Comparison of ENCODE assay signal across 8 cellular contexts in the genomic region with DNA sequence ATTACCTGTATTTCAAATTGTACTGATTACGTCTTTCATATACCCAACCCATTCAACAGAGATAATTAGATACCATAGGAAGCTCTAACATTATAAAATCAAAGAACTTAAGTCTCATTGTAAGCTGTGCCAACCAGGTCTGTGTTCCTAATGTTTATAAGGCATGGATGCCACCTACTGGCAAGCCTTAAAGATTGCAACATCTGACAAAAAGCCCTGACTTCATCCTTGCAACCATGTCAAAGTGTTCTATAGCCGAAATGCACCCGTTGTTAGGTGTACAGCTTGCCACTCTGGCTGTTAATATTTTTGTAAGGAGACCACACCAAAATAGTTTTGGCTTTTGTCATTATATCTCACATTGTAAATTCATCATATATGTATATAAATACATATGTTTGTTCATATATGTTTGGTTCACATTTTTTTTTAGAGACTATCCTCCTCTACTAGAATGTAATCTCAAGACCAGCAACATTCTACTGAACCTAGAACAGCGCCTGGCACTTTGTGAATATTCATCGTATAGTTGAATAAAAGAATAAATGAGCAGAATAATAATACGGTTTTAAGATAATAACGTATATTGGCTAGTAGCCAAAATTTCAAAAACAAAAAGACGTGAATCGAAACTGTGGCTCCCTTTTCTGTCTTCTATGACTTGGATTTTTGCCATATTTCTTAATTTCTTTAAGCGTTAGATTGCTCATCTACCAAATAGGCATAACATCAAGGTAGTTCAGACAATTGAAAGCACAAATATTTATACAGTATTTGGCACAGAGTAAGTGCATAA.
DNase-seq lines count a peak whose midpoint lies in the region; ATAC-seq, FAIRE-seq and TF ChIP-seq lines count a peak whose summit lies in the region.

No MANE protein-coding gene starts in this region.

- H3K36me3 ChIP-seq in OCI-LY7 (ENCODE audit: insufficient read depth, low read length) (no peaks in the 10 kb centered on the region), skeletal muscle satellite cell (ENCODE audit: insufficient read depth, low read length) (no peaks in the 10 kb centered on the region)

- no peak overlapping the region for H3K27ac ChIP-seq in OCI-LY7 (ENCODE audit: low read depth, low read length, poor library complexity, severe bottlenecking)

- BruUV-seq in OCI-LY7 (replicated peaks; lab: Mats Ljungman, UMichigan) = no TSS peak

- intact Hi-C loops in OCI-LY7 (cut with micrococcal nuclease; ENCODE audit: unreplicated experiment) = loop anchor here (1.0 to 2.0 kb wide), 2 partner anchors 67 to 424 kb away; no protein-coding TSS in a partner anchor
- intact Hi-C loops in left ventricle myocardium superior (cut with micrococcal nuclease) = loop anchor here (10.0 kb wide), 1 partner anchor 64 kb away; no protein-coding TSS in a partner anchor

- H3K9ac ChIP-seq in skeletal muscle satellite cell (ENCODE audit: low read depth, low read length) = no peak overlapping the region

- peak; percentile 92 for TF ChIP-seq CTCF in OCI-LY7 (conservative IDR thresholded peaks at IDR 0.05; ENCODE audit: low read length)

- POLR2A ChIA-PET in OCI-LY7 (lab: Charles Lee) = interaction anchor here (0.6 to 1.6 kb wide), 2 partner anchors 66 to 311 kb away, joined by 3 to 8 read pairs; no protein-coding TSS in a partner anchor

- FAIRE-seq in H54 (lab: Jason Lieb, UNC) = peak; percentile 98

- no peaks in the 10 kb centered on the region for H3K79me2 ChIP-seq in OCI-LY7 (ENCODE audit: insufficient read depth, low read depth, low read length)

- H3K27me3 ChIP-seq in skeletal muscle satellite cell (ENCODE audit: control insufficient read depth, insufficient read depth, low read length) = no peaks in the 10 kb centered on the region

- TF ChIP-seq POLR2A in H54 (IDR thresholded peaks at IDR 0.05; ENCODE audit: low read depth, low read length) = no peak

- CTCF ChIA-PET in OCI-LY7 (lab: Charles Lee; ENCODE audit: unreplicated experiment) = no interaction called here

- H3K4me1 ChIP-seq in OCI-LY7 (ENCODE audit: insufficient read depth, low read length, poor library complexity, severe bottlenecking) = no peaks in the 10 kb centered on the region
- H3K4me1 ChIP-seq in skeletal muscle satellite cell (ENCODE audit: control insufficient read depth, insufficient read depth, low read length) = no peaks in the 10 kb centered on the region

- DNase-seq in stimulated activated CD4-positive, alpha-beta T cell treated with anti-CD3 and anti-CD28 coated beads, Interleukin-1b, Interleukin-23, amount 100 ng/mL, for 24 hours (ENCODE audit: low read depth in 4 of 4, low spot score in 1 of 4) = peak in 3 of 4 experiments; percentile 2 to 11 (median 9)
- DNase-seq in stimulated activated CD4-positive, alpha-beta T cell treated with anti-CD3 and anti-CD28 coated beads, Interleukin-4, amount 100 ng/mL, for 4 hours = no peak
- DNase-seq in H54 (ENCODE audit: insufficient read length, low spot score) = peak; percentile 26
- peak; percentile 85 to 86 for DNase-seq in Kasumi-1 (lab: John Stamatoyannopoulos, UW)
- DNase-seq in OCI-LY7 (ENCODE audit: low spot score) = peak; percentile 79
- peak; percentile 83 for DNase-seq in amniotic epithelial cell (ENCODE audit: low read depth)
- no peak for DNase-seq in left ventricle myocardium superior

- no peak overlapping the region for H2AFZ ChIP-seq in OCI-LY7 (ENCODE audit: low read length)

- no peaks in the 10 kb centered on the region for H4K20me1 ChIP-seq in OCI-LY7 (ENCODE audit: insufficient read depth, low read length)

- H3K4me2 ChIP-seq in OCI-LY7 (ENCODE audit: low read length) (no peak overlapping the region), skeletal muscle satellite cell (ENCODE audit: low read length) (peak overlapping the region; percentile 41)

- peak; percentile 81 for ATAC-seq in left ventricle myocardium superior

- H3K4me3 ChIP-seq in OCI-LY7 (ENCODE audit: low read depth, low read length, poor library complexity, severe bottlenecking) (no peak overlapping the region), skeletal muscle satellite cell (ENCODE audit: low read length) (no peak overlapping the region)

- no peaks in the 10 kb centered on the region for H3K9me3 ChIP-seq in OCI-LY7 (ENCODE audit: low read length)
- H3K9me3 ChIP-seq in skeletal muscle satellite cell (replicated peaks; ENCODE audit: low read length) = no peaks in the 10 kb centered on the region

- no peaks in the 10 kb centered on the region for H3K9me2 ChIP-seq in OCI-LY7 (ENCODE audit: insufficient read depth, low read length)

Comparison
In these comparisons a context has a peak if more than half of its experiments do, and no peak if none do; other contexts are left out.
1. DNase-seq: peak in stimulated activated CD4-positive, alpha-beta T cell treated with anti-CD3 and anti-CD28 coated beads, Interleukin-1b, Interleukin-23, amount 100 ng/mL, for 24 hours (3 of 4), H54 (single experiment), Kasumi-1 (2 of 2), OCI-LY7 (single experiment) and amniotic epithelial cell (single experiment); none in stimulated activated CD4-positive, alpha-beta T cell treated with anti-CD3 and anti-CD28 coated beads, Interleukin-4, amount 100 ng/mL, for 4 hours (0 of 2) and left ventricle myocardium superior (single experiment).